In genomic region chr5:170307575-170308465, GRCh38 we compare ENCODE assay signal across 10 cellular contexts. TPM values are rescaled to one million over a fixed set of nuclear protein-coding genes. Genes with fewer than 3 reads are reported as not detected.
DNase-seq lines count a peak whose midpoint lies in the region; ATAC-seq and TF ChIP-seq lines count a peak whose summit lies in the region.
"Had no signal": no experiment of that assay in that cellular context is flagged by ENCODE, and none has a peak within 500 bp of the region (broad histone marks: within the 10 kb centered on the region; RNA-seq: fewer than 3 reads in every experiment).

No MANE protein-coding gene starts in this region.

- DNase-seq in ELR (ENCODE audit: low read depth) (peak; percentile 63), NOMO-1 (lab: John Stamatoyannopoulos, UW; ENCODE audit: unreplicated experiment in 2 of 2) (peak; percentile 77 to 88), fibroblast of pulmonary artery (ENCODE audit: low read depth) (peak; percentile 93), prostate gland (ENCODE audit: low spot score) (peak; percentile 43)
- no peak for DNase-seq in activated naive CD4-positive, alpha-beta T cell treated with anti-CD3 and anti-CD28 coated beads, Interleukin-2, amount 50 U/mL, for 16 hours
- DNase-seq in stimulated activated CD4-positive, alpha-beta T cell treated with anti-CD3 and anti-CD28 coated beads, Interleukin-2, amount 100 ng/mL, for 48 hours, result no peak
- DNase-seq: activated effector memory CD4-positive, alpha-beta T cell treated with anti-CD3 and anti-CD28 coated beads, Interleukin-2, amount 50 U/mL, for 16 hours had no signal

- ATAC-seq in GM18519 (IDR thresholded peaks at IDR 0.05; ENCODE audit: low FRiP score, unreplicated experiment) (no peak), HG03159 (IDR thresholded peaks at IDR 0.05; ENCODE audit: unreplicated experiment) (no peak)

- TF ChIP-seq POLR2A in prostate gland (IDR thresholded peaks at IDR 0.05), result no peak

- TF ChIP-seq CTCF in fibroblast of pulmonary artery (IDR thresholded peaks at IDR 0.05; ENCODE audit: low read length, missing control alignments) (no peak), prostate gland (IDR thresholded peaks at IDR 0.05) (no peak)

- H3K4me3 ChIP-seq in fibroblast of pulmonary artery (replicated peaks; ENCODE audit: low read depth, low read length) (no peak overlapping the region), prostate gland (no peak overlapping the region)

- no peaks in the 10 kb centered on the region for H3K27me3 ChIP-seq in prostate gland (replicated peaks; ENCODE audit: insufficient read depth)

- 26% methylated on average over 15 of the region's 15 CpGs for WGBS in prostate gland

- no peaks in the 10 kb centered on the region for H3K9me3 ChIP-seq in prostate gland

- intact Hi-C loops in prostate gland (cut with DNase I), result no loop called here

- H3K36me3 ChIP-seq in prostate gland, result no peaks in the 10 kb centered on the region

- no peaks in the 10 kb centered on the region for H3K4me1 ChIP-seq in prostate gland (replicated peaks)

- peak overlapping the region; percentile 37 to 57 for H3K27ac ChIP-seq in prostate gland
- H3K27ac ChIP-seq: KMS-11 had no signal

RNA-seq across cellular contexts. Expression of gene LCP2, which starts 10.2 kb away (rescaled TPM):
- 10 to 100 TPM in 1 of 2 donors, 1 to 10 TPM in 1; 3.3 to 11.3 TPM for total RNA-seq in prostate gland

Comparison
In these comparisons a context has a peak if more than half of its experiments do, and no peak if none do; other contexts are left out.
1. DNase-seq: peak in ELR (single experiment), NOMO-1 (2 of 2), fibroblast of pulmonary artery (single experiment) and prostate gland (single experiment); none in activated naive CD4-positive, alpha-beta T cell treated with anti-CD3 and anti-CD28 coated beads, Interleukin-2, amount 50 U/mL, for 16 hours (single experiment) and stimulated activated CD4-positive, alpha-beta T cell treated with anti-CD3 and anti-CD28 coated beads, Interleukin-2, amount 100 ng/mL, for 48 hours (0 of 2).